ENCODE assay signal across 23 cellular contexts in the genomic region with DNA sequence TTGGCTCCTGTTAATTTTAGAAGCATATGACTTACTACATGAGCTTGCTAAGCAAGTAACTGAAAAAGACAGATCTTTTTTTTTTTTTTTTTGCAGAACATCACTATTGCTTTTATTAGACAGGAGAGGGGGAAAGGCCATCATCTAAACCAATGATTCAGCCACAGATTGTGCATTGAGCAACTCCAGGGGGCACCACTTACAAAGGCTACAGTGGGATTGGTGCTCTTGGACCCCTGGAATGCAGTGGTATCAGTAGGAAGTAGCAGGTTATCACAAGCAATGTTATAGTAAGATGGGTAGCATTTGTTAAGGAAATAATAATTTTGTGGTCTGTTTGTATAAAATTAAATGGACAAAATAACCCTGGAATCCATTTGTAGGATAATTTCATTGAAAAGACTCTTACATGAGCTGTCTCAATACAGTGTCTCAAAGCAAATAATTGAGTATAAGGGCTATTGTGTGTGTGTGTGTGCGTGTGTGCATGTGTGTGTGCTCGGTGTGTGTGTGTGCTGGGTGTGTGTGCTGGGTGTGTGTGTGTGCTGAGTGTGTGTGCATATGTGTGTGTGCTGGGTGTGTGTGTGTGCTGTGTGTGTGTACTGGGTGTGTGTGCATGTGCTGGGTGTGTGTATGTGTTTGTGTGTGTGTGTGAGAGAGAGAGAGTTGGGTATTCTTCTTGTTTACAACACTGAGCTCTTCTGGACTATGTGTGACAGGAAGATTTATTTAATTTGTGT.
"Had no signal": no experiment of that assay in that cellular context is flagged by ENCODE, and none has a peak within 500 bp of the region (broad histone marks: within the 10 kb centered on the region; RNA-seq: fewer than 3 reads in every experiment).

No MANE protein-coding gene starts in this region.

- H3K4me3 ChIP-seq: heart left ventricle, left ventricle myocardium inferior, testis had no signal

- H3K27me3 ChIP-seq: heart left ventricle, testis had no signal

- H3K36me3 ChIP-seq: heart left ventricle, left ventricle myocardium inferior had no signal

- H3K27ac ChIP-seq: heart left ventricle, left ventricle myocardium inferior, testis had no signal

- ATAC-seq: activated T-cell treated with anti-CD3 and anti-CD28 coated beads, Interleukin-2, amount 50 U/mL, for 4 hours; sciatic nerve; stimulated activated naive B cell treated with anti-CD40 and anti-IgM and Interleukin-4, amounts not matched to agents 10 μg/mL and 1 μg/mL and 100 μg/mL, for 72 hours had no signal

- H3K4me1 ChIP-seq: testis had no signal

- FAIRE-seq: endometrium, small intestine, TTC549 had no signal

- DNase-seq: activated CD4-positive, alpha-beta T cell treated with anti-CD3 and anti-CD28 coated beads, Interleukin-2, amount 50 U/mL, for 48 hours; activated CD8-positive, alpha-beta memory T cell treated with anti-CD3 and anti-CD28 coated beads, Interleukin-2, amount 50 U/mL, for 48 hours; activated naive CD4-positive, alpha-beta T cell treated with anti-CD3 and anti-CD28 coated beads for 36 hours; activated naive CD8-positive, alpha-beta T cell treated with anti-CD3 and anti-CD28 coated beads, Interleukin-2, amount 10 ng/mL, durations not matched to agents 7 days and 5 days; activated T-cell treated with anti-CD3 and anti-CD28 coated beads, Interleukin-2, amount 50 U/mL, for 4 hours; amniotic stem cell; cortex of kidney; heart left ventricle; immature natural killer cell; kidney glomerular epithelial cell; left ventricle myocardium inferior; mammary epithelial cell; nephron progenitor cell; occipital lobe; small intestine; stimulated activated CD4-positive, alpha-beta T cell treated with anti-CD3 and anti-CD28 coated beads, Interleukin-2, amount 100 ng/mL, for 24 hours; stimulated activated naive B cell treated with anti-CD40 and anti-IgM and Interleukin-4, amounts not matched to agents 10 μg/mL and 1 μg/mL and 100 μg/mL, for 72 hours; T-helper 1 cell; testis; trophoblast cell had no signal

- H3K9me3 ChIP-seq: heart left ventricle, left ventricle myocardium inferior, testis had no signal
